ENCODE assay signal across 9 cellular contexts in genomic region chr9:16417101-16417500, GRCh38.
DNase-seq lines count a peak whose midpoint lies in the region; ATAC-seq and TF ChIP-seq lines count a peak whose summit lies in the region.
"Had no signal": no experiment of that assay in that cellular context is flagged by ENCODE, and none has a peak within 500 bp of the region (broad histone marks: within the 10 kb centered on the region; RNA-seq: fewer than 3 reads in every experiment).

No MANE protein-coding gene starts in this region.

- no peak for TF ChIP-seq POLR2A in sigmoid colon (IDR thresholded peaks at IDR 0.05)

- peak; percentile 85 for DNase-seq in NCI-H2107 treated with DMSO at 0.1 percent for 48 hours (lab: John Stamatoyannopoulos, UW; ENCODE audit: unreplicated experiment)
- peak; percentile 55 for DNase-seq in epithelial cell of prostate (ENCODE audit: low read depth, low spot score)
- DNase-seq in sigmoid colon, result no peak
- DNase-seq in OCI-M1 (lab: John Stamatoyannopoulos, UW), result no peak
- DNase-seq in cerebellar cortex (ENCODE audit: low spot score), result no peak
- DNase-seq: activated naive CD4-positive, alpha-beta T cell treated with anti-CD3 and anti-CD28 coated beads, Interleukin-2, amount 10 ng/mL, durations not matched to agents 7 days and 5 days had no signal

- intact Hi-C loops in sigmoid colon (cut with DNase I), result loop anchor here (5.0 kb wide), 1 partner anchor 220 kb away; no protein-coding TSS in a partner anchor

- H3K27ac ChIP-seq in epithelial cell of prostate (no peak overlapping the region), sigmoid colon (peak overlapping the region in 3 of 4 donors; percentile 60 to 65 (median 62))

- TF ChIP-seq EP300 in sigmoid colon (IDR thresholded peaks at IDR 0.05), result no peak

- 57 to 62% methylated on average over 3 of the region's 3 CpGs for whole genome bisulfite sequencing in sigmoid colon, 2 donors

- ATAC-seq in GM19035 (IDR thresholded peaks at IDR 0.05; ENCODE audit: unreplicated experiment) (peak; percentile 62), GM21576 (IDR thresholded peaks at IDR 0.05; ENCODE audit: unreplicated experiment) (no peak), esophagus mucosa (no peak)

- H3K4me1 ChIP-seq in sigmoid colon, result peaks cover 0 to 48% (median 32%) of the 10 kb centered on the region in 4 donors

- no peaks in the 10 kb centered on the region for H3K9me3 ChIP-seq in sigmoid colon

- no peaks in the 10 kb centered on the region for H3K27me3 ChIP-seq in sigmoid colon

- peak overlapping the region in 2 of 4 donors; percentile 5 to 7 for H3K4me3 ChIP-seq in sigmoid colon

- TF ChIP-seq CTCF in sigmoid colon (IDR thresholded peaks at IDR 0.05), result no peak

- peaks cover 0 to 7% (median 3%) of the 10 kb centered on the region in 4 donors for H3K36me3 ChIP-seq in sigmoid colon

Comparison
In these comparisons a context has a peak if more than half of its experiments do, and no peak if none do; other contexts are left out.
1. DNase-seq: peak in NCI-H2107 treated with DMSO at 0.1 percent for 48 hours (single experiment) and epithelial cell of prostate (single experiment); none in sigmoid colon (single experiment), OCI-M1 (single experiment) and cerebellar cortex (single experiment).